ENCODE assay signal across 8 cellular contexts in genomic region chr17:68771867-68772515, GRCh38.
DNase-seq lines count a peak whose midpoint lies in the region; ATAC-seq and TF ChIP-seq lines count a peak whose summit lies in the region.

No MANE protein-coding gene starts in this region.

- H3K36me3 Mint-ChIP-seq in CD4-positive, alpha-beta memory T cell = no peaks in the 10 kb centered on the region

- WGBS in right lobe of liver (ENCODE audit: insufficient coverage, low coverage, low lambda C conversion rate, missing lambda C conversion rate) = 18% methylated on average over 8 of the region's 8 CpGs
- 10 to 14% methylated on average over 8 of the region's 8 CpGs for WGBS in tibial nerve, 2 donors

- peaks cover 3 to 4% of the 10 kb centered on the region in 2 donors for H3K27me3 Mint-ChIP-seq in CD4-positive, alpha-beta memory T cell

- ATAC-seq in GM18909 (IDR thresholded peaks at IDR 0.05; ENCODE audit: poor library complexity, unreplicated experiment) (peak; percentile 60), HG03280 (IDR thresholded peaks at IDR 0.05; ENCODE audit: unreplicated experiment) (peak; percentile 50), right lobe of liver (peak; percentile 90 to 94 (median 90)), GM21528 (IDR thresholded peaks at IDR 0.05; ENCODE audit: low FRiP score, unreplicated experiment) (no peak)

- H3K4me3 ChIP-seq in CD4-positive, alpha-beta memory T cell (ENCODE audit: low read length in 2 of 2) = no peak overlapping the region
- H3K4me3 ChIP-seq in NT2/D1 (ENCODE audit: insufficient read length, low read depth) (no peak overlapping the region), right lobe of liver (no peak overlapping the region), tibial nerve (peak overlapping the region in 2 of 4 donors; percentile 9 to 27)

- H3K9me3 Mint-ChIP-seq in CD4-positive, alpha-beta memory T cell = no peaks in the 10 kb centered on the region

- H3K9ac ChIP-seq in NT2/D1 (ENCODE audit: insufficient read length, low read depth) = no peak overlapping the region

- H3K36me3 ChIP-seq in CD4-positive, alpha-beta memory T cell (ENCODE audit: insufficient read depth, low read length) = no peaks in the 10 kb centered on the region
- H3K36me3 ChIP-seq in NT2/D1 (ENCODE audit: insufficient read depth, insufficient read length, low read length) = no peaks in the 10 kb centered on the region
- H3K36me3 ChIP-seq in right lobe of liver = no peaks in the 10 kb centered on the region
- H3K36me3 ChIP-seq in tibial nerve = no peaks in the 10 kb centered on the region

- no peaks in the 10 kb centered on the region for H3K27me3 ChIP-seq in CD4-positive, alpha-beta memory T cell (ENCODE audit: insufficient read depth, low read length)
- H3K27me3 ChIP-seq in NT2/D1 (ENCODE audit: insufficient read depth, insufficient read length) (no peaks in the 10 kb centered on the region), right lobe of liver (no peaks in the 10 kb centered on the region), tibial nerve (no peaks in the 10 kb centered on the region)

- H3K4me1 Mint-ChIP-seq in CD4-positive, alpha-beta memory T cell = peaks cover 0 to 3% (median 0%) of the 10 kb centered on the region in 4 donors

- intact Hi-C loops in CD4-positive, alpha-beta memory T cell (cut with micrococcal nuclease) = no loop called here
- intact Hi-C loops in right lobe of liver (cut with DNase I) = loop anchor here in 1 of 2 donors (5.0 kb wide), 1 partner anchor 465 kb away; no protein-coding TSS in a partner anchor

- TF ChIP-seq CTCF in right lobe of liver (IDR thresholded peaks at IDR 0.05) (peak; percentile 69 to 75 (median 70)), tibial nerve (IDR thresholded peaks at IDR 0.05) (peak; percentile 56 to 84 (median 66))

- H3K4me3 Mint-ChIP-seq in CD4-positive, alpha-beta memory T cell = peak overlapping the region in 5 of 8 donors; percentile 19 to 71 (median 43)

- H3K27ac Mint-ChIP-seq in CD4-positive, alpha-beta memory T cell = no peak overlapping the region

- H3K9me3 ChIP-seq in CD4-positive, alpha-beta memory T cell (ENCODE audit: control insufficient read depth in 1 of 2, low read length in 2 of 2) = no peaks in the 10 kb centered on the region
- no peaks in the 10 kb centered on the region for H3K9me3 ChIP-seq in NT2/D1 (ENCODE audit: insufficient read depth, low read length)
- no peaks in the 10 kb centered on the region for H3K9me3 ChIP-seq in right lobe of liver
- no peaks in the 10 kb centered on the region for H3K9me3 ChIP-seq in tibial nerve

- H3K4me1 ChIP-seq in CD4-positive, alpha-beta memory T cell (ENCODE audit: insufficient read depth, low read length) = no peaks in the 10 kb centered on the region
- H3K4me1 ChIP-seq in NT2/D1 (ENCODE audit: insufficient read depth, insufficient read length) = no peaks in the 10 kb centered on the region
- H3K4me1 ChIP-seq in right lobe of liver = peaks cover 0 to 10% (median 0%) of the 10 kb centered on the region in 4 donors
- peaks cover 0 to 36% (median 17%) of the 10 kb centered on the region in 4 donors for H3K4me1 ChIP-seq in tibial nerve

- CTCF ChIA-PET in CD4-positive, alpha-beta memory T cell (lab: Charles Lee; ENCODE audit: partially characterized antibody) = interaction anchor here (0.8 to 2.0 kb wide), 6 partner anchors 14 to 482 kb away, joined by 3 to 10 read pairs (median 4); no protein-coding TSS in a partner anchor

- TF ChIP-seq POLR2A in right lobe of liver (IDR thresholded peaks at IDR 0.05) = no peak
- TF ChIP-seq POLR2A in tibial nerve (IDR thresholded peaks at IDR 0.05) = no peak

- POLR2A ChIA-PET in CD4-positive, alpha-beta memory T cell (lab: Charles Lee; ENCODE audit: partially characterized antibody) = no interaction called here

- H3K27ac ChIP-seq in CD4-positive, alpha-beta memory T cell (ENCODE audit: low read depth, low read length) = no peak overlapping the region
- peak overlapping the region; percentile 5 for H3K27ac ChIP-seq in cingulate gyrus (ENCODE audit: low read depth, low read length)
- H3K27ac ChIP-seq in right lobe of liver = peak overlapping the region in 1 of 3 donors; percentile 1
- H3K27ac ChIP-seq in tibial nerve = peak overlapping the region; percentile 62 to 85 (median 75)

- DNase-seq in CD4-positive, alpha-beta memory T cell = peak in 2 of 5 donors; percentile 3 to 4
- DNase-seq in NT2/D1 (ENCODE audit: low read depth, low spot score) (peak; percentile 36), right lobe of liver (no peak), tibial nerve (ENCODE audit: low spot score in 2 of 2) (peak in 1 of 2 donors; percentile 60)

- TF ChIP-seq EP300 in tibial nerve (IDR thresholded peaks at IDR 0.05) = peak in 1 of 2 donors; percentile 42
